Comparison of ENCODE assay signal across 8 cellular contexts in the genomic region with DNA sequence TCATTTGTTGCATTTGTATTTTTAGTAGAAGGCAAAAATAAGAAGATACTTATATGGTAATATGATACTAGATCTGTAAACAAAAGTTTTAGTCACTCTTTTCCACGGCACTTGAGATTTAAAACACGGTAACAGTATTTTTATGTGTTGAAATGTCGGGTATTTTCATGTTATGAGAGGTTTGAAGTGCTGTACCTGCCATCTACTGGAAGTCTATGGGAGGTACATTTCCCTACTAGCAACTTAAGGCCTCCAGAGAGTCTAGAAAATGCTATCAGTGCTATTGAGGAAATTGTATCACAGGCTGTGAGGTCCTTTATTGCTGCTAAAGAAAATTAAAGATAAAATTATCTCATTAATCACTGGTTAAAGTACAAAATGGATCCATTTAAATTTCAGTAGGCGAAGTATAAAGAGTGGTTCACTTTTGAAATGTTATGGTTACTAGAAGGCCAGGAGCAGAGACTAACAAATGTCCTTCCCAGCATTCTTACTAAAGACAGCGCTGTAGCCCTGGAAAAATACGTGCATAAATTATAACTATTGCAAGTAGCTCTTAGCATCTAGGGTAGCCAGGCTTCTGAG.
DNase-seq lines count a peak whose midpoint lies in the region; ATAC-seq, FAIRE-seq and TF ChIP-seq lines count a peak whose summit lies in the region.

No MANE protein-coding gene starts in this region.

- no peak overlapping the region for H3K4me3 Mint-ChIP-seq in stimulated activated naive B cell treated with anti-CD40 and anti-IgM and Interleukin-4, amounts not matched to agents 10 μg/mL and 1 μg/mL and 100 μg/mL, for 72 hours
- H3K4me3 Mint-ChIP-seq in activated T-helper 2 cell treated with anti-CD3 and anti-CD28 coated beads, Interferon-gamma antibody, Interleukin-2, Interleukin-4, amounts not matched to agents 10 μg/mL and 5 μg/mL and 100 μg/mL, durations not matched to agents 14 hours and 24 hours and 36 hours (ENCODE audit: low read depth), result no peak overlapping the region

- TF ChIP-seq CTCF in D721Med (IDR thresholded peaks at IDR 0.05; ENCODE audit: insufficient read depth, missing control alignments), result peak; percentile 68

- H3K27ac Mint-ChIP-seq in stimulated activated naive B cell treated with anti-CD40 and anti-IgM and Interleukin-4, amounts not matched to agents 10 μg/mL and 1 μg/mL and 100 μg/mL, for 72 hours, result no peak overlapping the region
- no peak overlapping the region for H3K27ac Mint-ChIP-seq in activated T-helper 2 cell treated with anti-CD3 and anti-CD28 coated beads, Interferon-gamma antibody, Interleukin-2, Interleukin-4, amounts not matched to agents 10 μg/mL and 5 μg/mL and 100 μg/mL, durations not matched to agents 14 hours and 24 hours and 36 hours

- H3K36me3 ChIP-seq in adipocyte (ENCODE audit: control insufficient read depth, insufficient read depth, low read length, severe bottlenecking), result no peaks in the 10 kb centered on the region

- peak; percentile 54 for ATAC-seq in HG02571 (IDR thresholded peaks at IDR 0.05; ENCODE audit: unreplicated experiment)
- ATAC-seq in stimulated activated naive B cell treated with anti-CD40 and anti-IgM and Interleukin-4, amounts not matched to agents 10 μg/mL and 1 μg/mL and 100 μg/mL, for 72 hours (replicated peaks), result peak; percentile 57 to 74
- no peak for ATAC-seq in HG03196 (IDR thresholded peaks at IDR 0.05; ENCODE audit: unreplicated experiment)

- H3K4me1 Mint-ChIP-seq in stimulated activated naive B cell treated with anti-CD40 and anti-IgM and Interleukin-4, amounts not matched to agents 10 μg/mL and 1 μg/mL and 100 μg/mL, for 72 hours, result no peaks in the 10 kb centered on the region
- no peaks in the 10 kb centered on the region for H3K4me1 Mint-ChIP-seq in activated T-helper 2 cell treated with anti-CD3 and anti-CD28 coated beads, Interferon-gamma antibody, Interleukin-2, Interleukin-4, amounts not matched to agents 10 μg/mL and 5 μg/mL and 100 μg/mL, durations not matched to agents 14 hours and 24 hours and 36 hours (ENCODE audit: low read depth)

- DNase-seq in D721Med (ENCODE audit: insufficient read length, low spot score) (peak; percentile 18), NCI-H2107 (lab: John Stamatoyannopoulos, UW) (peak; percentile 78), adipocyte (ENCODE audit: low read depth) (peak; percentile 84), hepatic stellate cell (ENCODE audit: low spot score) (peak; percentile 33)
- no peak for DNase-seq in stimulated activated naive B cell treated with anti-CD40 and anti-IgM and Interleukin-4, amounts not matched to agents 10 μg/mL and 1 μg/mL and 100 μg/mL, for 72 hours
- DNase-seq in activated T-helper 2 cell treated with anti-CD3 and anti-CD28 coated beads, Interferon-gamma antibody, Interleukin-2, Interleukin-4, amounts not matched to agents 10 μg/mL and 5 μg/mL and 100 μg/mL, durations not matched to agents 14 hours and 24 hours and 36 hours (ENCODE audit: low spot score), result no peak

- H3K9me3 Mint-ChIP-seq in stimulated activated naive B cell treated with anti-CD40 and anti-IgM and Interleukin-4, amounts not matched to agents 10 μg/mL and 1 μg/mL and 100 μg/mL, for 72 hours, result no peaks in the 10 kb centered on the region
- H3K9me3 Mint-ChIP-seq in activated T-helper 2 cell treated with anti-CD3 and anti-CD28 coated beads, Interferon-gamma antibody, Interleukin-2, Interleukin-4, amounts not matched to agents 10 μg/mL and 5 μg/mL and 100 μg/mL, durations not matched to agents 14 hours and 24 hours and 36 hours, result peaks cover 11% of the 10 kb centered on the region

- peak overlapping the region; percentile 49 for H3K9ac ChIP-seq in adipocyte (ENCODE audit: low read length)

- intact Hi-C loops in activated T-helper 2 cell treated with anti-CD3 and anti-CD28 coated beads, Interferon-gamma antibody, Interleukin-2, Interleukin-4, amounts not matched to agents 10 μg/mL and 5 μg/mL and 100 μg/mL, durations not matched to agents 14 hours and 24 hours and 36 hours (cut with micrococcal nuclease), result no loop called here

- no peaks in the 10 kb centered on the region for H3K27me3 Mint-ChIP-seq in stimulated activated naive B cell treated with anti-CD40 and anti-IgM and Interleukin-4, amounts not matched to agents 10 μg/mL and 1 μg/mL and 100 μg/mL, for 72 hours
- H3K27me3 Mint-ChIP-seq in activated T-helper 2 cell treated with anti-CD3 and anti-CD28 coated beads, Interferon-gamma antibody, Interleukin-2, Interleukin-4, amounts not matched to agents 10 μg/mL and 5 μg/mL and 100 μg/mL, durations not matched to agents 14 hours and 24 hours and 36 hours (ENCODE audit: low read depth), result no peaks in the 10 kb centered on the region

- H3K27me3 ChIP-seq in adipocyte (replicated peaks; ENCODE audit: control insufficient read depth, insufficient read depth, low read length), result no peaks in the 10 kb centered on the region

- peak overlapping the region; percentile 47 for H3K4me3 ChIP-seq in adipocyte (ENCODE audit: low read length)

- peak; percentile 82 for FAIRE-seq in D721Med (lab: Jason Lieb, UNC)

- no peaks in the 10 kb centered on the region for H3K36me3 Mint-ChIP-seq in stimulated activated naive B cell treated with anti-CD40 and anti-IgM and Interleukin-4, amounts not matched to agents 10 μg/mL and 1 μg/mL and 100 μg/mL, for 72 hours
- H3K36me3 Mint-ChIP-seq in activated T-helper 2 cell treated with anti-CD3 and anti-CD28 coated beads, Interferon-gamma antibody, Interleukin-2, Interleukin-4, amounts not matched to agents 10 μg/mL and 5 μg/mL and 100 μg/mL, durations not matched to agents 14 hours and 24 hours and 36 hours (ENCODE audit: low read depth), result no peaks in the 10 kb centered on the region

- H3K4me1 ChIP-seq in adipocyte (ENCODE audit: control insufficient read depth, insufficient read depth, low read length), result peaks cover 9% of the 10 kb centered on the region

- H3K9me3 ChIP-seq in adipocyte (ENCODE audit: control insufficient read depth, low read length), result no peaks in the 10 kb centered on the region

Comparison
In these comparisons a context has a peak if more than half of its experiments do, and no peak if none do; other contexts are left out.
1. DNase-seq: peak in D721Med (single experiment), NCI-H2107 (single experiment), adipocyte (single experiment) and hepatic stellate cell (single experiment); none in stimulated activated naive B cell treated with anti-CD40 and anti-IgM and Interleukin-4, amounts not matched to agents 10 μg/mL and 1 μg/mL and 100 μg/mL, for 72 hours (single experiment) and activated T-helper 2 cell treated with anti-CD3 and anti-CD28 coated beads, Interferon-gamma antibody, Interleukin-2, Interleukin-4, amounts not matched to agents 10 μg/mL and 5 μg/mL and 100 μg/mL, durations not matched to agents 14 hours and 24 hours and 36 hours (single experiment).